ENCODE assay signal across 17 cellular contexts in genomic region chr15:41950505-41950904, GRCh38. TPM values are rescaled to one million over a fixed set of nuclear protein-coding genes. Genes with fewer than 3 reads are reported as not detected.
A peak's percentile ranks its signal among the peaks of the same experiment; 100 is the strongest.
DNase-seq lines count a peak whose midpoint lies in the region; ATAC-seq and TF ChIP-seq lines count a peak whose summit lies in the region.
"Had no signal": no experiment of that assay in that cellular context is flagged by ENCODE, and none has a peak within 500 bp of the region (broad histone marks: within the 10 kb centered on the region; RNA-seq: fewer than 3 reads in every experiment).

No MANE protein-coding gene starts in this region.

- TF ChIP-seq CTCF in cardiac muscle cell (IDR thresholded peaks at IDR 0.05; ENCODE audit: low read depth, low read length) (no peak), fibroblast of mammary gland (conservative IDR thresholded peaks at IDR 0.05; ENCODE audit: control insufficient read depth, insufficient read depth, low read depth, low read length) (no peak), osteoblast (IDR thresholded peaks at IDR 0.05; ENCODE audit: extremely low read depth, low read depth, low read length) (no peak), Peyer's patch (IDR thresholded peaks at IDR 0.05) (no peak)

- no peak overlapping the region for H3K4me2 ChIP-seq in osteoblast (ENCODE audit: insufficient read depth, low read length)

- no peak for DNase-seq in cardiac muscle cell (ENCODE audit: low read depth in 1 of 2, low spot score in 1 of 2)
- no peak for DNase-seq in Right ventricle myocardium inferior (ENCODE audit: missing footprints)
- DNase-seq in fibroblast of mammary gland (ENCODE audit: low read depth) = peak; percentile 67
- DNase-seq in osteoblast (ENCODE audit: insufficient read length, low spot score, missing footprints) = no peak
- DNase-seq in NK-92 (lab: John Stamatoyannopoulos, UW; ENCODE audit: unreplicated experiment) = no peak
- DNase-seq in Peyer's patch = no peak
- no peak for DNase-seq in activated CD4-positive, alpha-beta T cell treated with anti-CD3 and anti-CD28 coated beads, Interleukin-2, amount 50 U/mL, for 48 hours
- DNase-seq: activated CD4-positive, alpha-beta T cell treated with anti-CD3 and anti-CD28 coated beads for 36 hours; activated T-cell treated with anti-CD3 and anti-CD28 coated beads, Interleukin-2, amount 50 U/mL, for 4 hours; amniotic stem cell; MV-4-11; NCI-H226; nephron progenitor cell; substantia nigra; T-helper 2 cell had no signal

- H3K27ac ChIP-seq in cardiac muscle cell (peak overlapping the region; percentile 86), osteoblast (ENCODE audit: low read depth, low read length) (peak overlapping the region; percentile 48), Peyer's patch (peak overlapping the region in 1 of 4 donors; percentile 10)

- no peak for TF ChIP-seq POLR2A in Peyer's patch (IDR thresholded peaks at IDR 0.05)

- H3K36me3 ChIP-seq in cardiac muscle cell (peaks cover 13% of the 10 kb centered on the region), osteoblast (ENCODE audit: insufficient read depth, low read length) (peaks cover 24% of the 10 kb centered on the region), Peyer's patch (peaks cover 0 to 24% (median 0%) of the 10 kb centered on the region in 3 donors)

- H3K27me3 ChIP-seq in cardiac muscle cell = no peaks in the 10 kb centered on the region
- H3K27me3 ChIP-seq in osteoblast (ENCODE audit: insufficient read depth, low read length) = no peaks in the 10 kb centered on the region
- no peaks in the 10 kb centered on the region for H3K27me3 ChIP-seq in Peyer's patch

- intact Hi-C loops in Right ventricle myocardium inferior (cut with DNase I) = no loop called here

- H3K4me1 ChIP-seq in cardiac muscle cell (ENCODE audit: low read depth) = peaks cover 27% of the 10 kb centered on the region
- H3K4me1 ChIP-seq in osteoblast (ENCODE audit: insufficient read depth, low read length) = peaks cover 11% of the 10 kb centered on the region
- H3K4me1 ChIP-seq in Peyer's patch = peaks cover 0 to 18% (median 0%) of the 10 kb centered on the region in 4 donors

- no peaks in the 10 kb centered on the region for H3K9me3 ChIP-seq in cardiac muscle cell (ENCODE audit: low read depth)
- H3K9me3 ChIP-seq in osteoblast (ENCODE audit: low read depth, low read length) = no peaks in the 10 kb centered on the region
- no peaks in the 10 kb centered on the region for H3K9me3 ChIP-seq in Peyer's patch

- H3K4me3 ChIP-seq in cardiac muscle cell (no peak overlapping the region), fibroblast of mammary gland (ENCODE audit: control insufficient read depth, low read depth, low read length) (no peak overlapping the region), osteoblast (ENCODE audit: insufficient read depth, low read length) (no peak overlapping the region), Peyer's patch (no peak overlapping the region)
- H3K4me3 ChIP-seq: skin epidermis had no signal

- no peak overlapping the region for H2AFZ ChIP-seq in osteoblast (ENCODE audit: low read length)

- no peaks in the 10 kb centered on the region for H4K20me1 ChIP-seq in osteoblast (ENCODE audit: insufficient read depth, low read length)

- peaks cover 30% of the 10 kb centered on the region for H3K79me2 ChIP-seq in osteoblast (ENCODE audit: insufficient read depth, low read length)

- ATAC-seq in Right ventricle myocardium inferior = no peak
- ATAC-seq in SK-N-SH treated with all-trans-retinoic acid at 6 μM for 48 hours = no peak
- ATAC-seq: activated CD4-positive, alpha-beta T cell treated with anti-CD3 and anti-CD28 coated beads for 36 hours; activated T-cell treated with anti-CD3 and anti-CD28 coated beads, Interleukin-2, amount 50 U/mL, for 4 hours had no signal

TF ChIP-seq in SK-N-SH treated with all-trans-retinoic acid at 6 μM for 48 hours, 23 proteins besides CTCF, POLR2A, EP300 and RAD21:
- TF ChIP-seq GLIS3 (CRISPR knock-in tag; IDR thresholded peaks at IDR 0.05) (no peak), ZC3H10 (CRISPR knock-in tag; IDR thresholded peaks at IDR 0.05) (no peak), PPARA (CRISPR knock-in tag; IDR thresholded peaks at IDR 0.05; ENCODE audit: borderline replicate concordance) (no peak), ZFP3 (CRISPR knock-in tag; IDR thresholded peaks at IDR 0.05) (no peak), ZFP30 (CRISPR knock-in tag; IDR thresholded peaks at IDR 0.05) (no peak), ARNTL (CRISPR knock-in tag; IDR thresholded peaks at IDR 0.05; ENCODE audit: borderline replicate concordance, low read depth) (no peak), ESRRG (CRISPR knock-in tag; IDR thresholded peaks at IDR 0.05) (no peak), ZNF8 (CRISPR knock-in tag; IDR thresholded peaks at IDR 0.05) (no peak), TOX (CRISPR knock-in tag; IDR thresholded peaks at IDR 0.05; ENCODE audit: borderline replicate concordance) (no peak), RARB (CRISPR knock-in tag; IDR thresholded peaks at IDR 0.05) (no peak), CSDC2 (CRISPR knock-in tag; IDR thresholded peaks at IDR 0.05) (no peak), SNAI2 (CRISPR knock-in tag; IDR thresholded peaks at IDR 0.05) (no peak), ZNF565 (CRISPR knock-in tag; conservative IDR thresholded peaks at IDR 0.05; ENCODE audit: low read depth) (no peak), ISL1 (CRISPR knock-in tag; IDR thresholded peaks at IDR 0.05) (no peak), ZNF70 (CRISPR knock-in tag; IDR thresholded peaks at IDR 0.05) (no peak)
- TF ChIP-seq, protein P1, sequence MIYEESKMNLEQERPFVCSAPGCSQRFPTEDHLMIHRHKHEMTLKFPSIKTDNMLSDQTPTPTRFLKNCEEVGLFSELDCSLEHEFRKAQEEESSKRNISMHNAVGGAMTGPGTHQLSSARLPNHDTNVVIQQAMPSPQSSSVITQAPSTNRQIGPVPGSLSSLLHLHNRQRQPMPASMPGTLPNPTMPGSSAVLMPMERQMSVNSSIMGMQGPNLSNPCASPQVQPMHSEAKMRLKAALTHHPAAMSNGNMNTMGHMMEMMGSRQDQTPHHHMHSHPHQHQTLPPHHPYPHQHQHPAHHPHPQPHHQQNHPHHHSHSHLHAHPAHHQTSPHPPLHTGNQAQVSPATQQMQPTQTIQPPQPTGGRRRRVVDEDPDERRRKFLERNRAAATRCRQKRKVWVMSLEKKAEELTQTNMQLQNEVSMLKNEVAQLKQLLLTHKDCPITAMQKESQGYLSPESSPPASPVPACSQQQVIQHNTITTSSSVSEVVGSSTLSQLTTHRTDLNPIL (CRISPR knock-in tag; IDR thresholded peaks at IDR 0.05; ENCODE audit: low read depth) = no peak
- TF ChIP-seq, protein P2, sequence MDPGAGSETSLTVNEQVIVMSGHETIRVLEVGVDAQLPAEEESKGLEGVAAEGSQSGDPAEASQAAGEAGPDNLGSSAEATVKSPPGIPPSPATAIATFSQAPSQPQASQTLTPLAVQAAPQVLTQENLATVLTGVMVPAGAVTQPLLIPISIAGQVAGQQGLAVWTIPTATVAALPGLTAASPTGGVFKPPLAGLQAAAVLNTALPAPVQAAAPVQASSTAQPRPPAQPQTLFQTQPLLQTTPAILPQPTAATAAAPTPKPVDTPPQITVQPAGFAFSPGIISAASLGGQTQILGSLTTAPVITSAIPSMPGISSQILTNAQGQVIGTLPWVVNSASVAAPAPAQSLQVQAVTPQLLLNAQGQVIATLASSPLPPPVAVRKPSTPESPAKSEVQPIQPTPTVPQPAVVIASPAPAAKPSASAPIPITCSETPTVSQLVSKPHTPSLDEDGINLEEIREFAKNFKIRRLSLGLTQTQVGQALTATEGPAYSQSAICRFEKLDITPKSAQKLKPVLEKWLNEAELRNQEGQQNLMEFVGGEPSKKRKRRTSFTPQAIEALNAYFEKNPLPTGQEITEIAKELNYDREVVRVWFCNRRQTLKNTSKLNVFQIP (CRISPR knock-in tag; IDR thresholded peaks at IDR 0.05; ENCODE audit: borderline replicate concordance, low read depth) = no peak
- TF ChIP-seq, protein P3, sequence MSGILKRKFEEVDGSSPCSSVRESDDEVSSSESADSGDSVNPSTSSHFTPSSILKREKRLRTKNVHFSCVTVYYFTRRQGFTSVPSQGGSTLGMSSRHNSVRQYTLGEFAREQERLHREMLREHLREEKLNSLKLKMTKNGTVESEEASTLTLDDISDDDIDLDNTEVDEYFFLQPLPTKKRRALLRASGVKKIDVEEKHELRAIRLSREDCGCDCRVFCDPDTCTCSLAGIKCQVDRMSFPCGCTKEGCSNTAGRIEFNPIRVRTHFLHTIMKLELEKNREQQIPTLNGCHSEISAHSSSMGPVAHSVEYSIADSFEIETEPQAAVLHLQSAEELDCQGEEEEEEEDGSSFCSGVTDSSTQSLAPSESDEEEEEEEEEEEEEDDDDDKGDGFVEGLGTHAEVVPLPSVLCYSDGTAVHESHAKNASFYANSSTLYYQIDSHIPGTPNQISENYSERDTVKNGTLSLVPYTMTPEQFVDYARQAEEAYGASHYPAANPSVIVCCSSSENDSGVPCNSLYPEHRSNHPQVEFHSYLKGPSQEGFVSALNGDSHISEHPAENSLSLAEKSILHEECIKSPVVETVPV (CRISPR knock-in tag; IDR thresholded peaks at IDR 0.05) = no peak
- TF ChIP-seq, protein P4, sequence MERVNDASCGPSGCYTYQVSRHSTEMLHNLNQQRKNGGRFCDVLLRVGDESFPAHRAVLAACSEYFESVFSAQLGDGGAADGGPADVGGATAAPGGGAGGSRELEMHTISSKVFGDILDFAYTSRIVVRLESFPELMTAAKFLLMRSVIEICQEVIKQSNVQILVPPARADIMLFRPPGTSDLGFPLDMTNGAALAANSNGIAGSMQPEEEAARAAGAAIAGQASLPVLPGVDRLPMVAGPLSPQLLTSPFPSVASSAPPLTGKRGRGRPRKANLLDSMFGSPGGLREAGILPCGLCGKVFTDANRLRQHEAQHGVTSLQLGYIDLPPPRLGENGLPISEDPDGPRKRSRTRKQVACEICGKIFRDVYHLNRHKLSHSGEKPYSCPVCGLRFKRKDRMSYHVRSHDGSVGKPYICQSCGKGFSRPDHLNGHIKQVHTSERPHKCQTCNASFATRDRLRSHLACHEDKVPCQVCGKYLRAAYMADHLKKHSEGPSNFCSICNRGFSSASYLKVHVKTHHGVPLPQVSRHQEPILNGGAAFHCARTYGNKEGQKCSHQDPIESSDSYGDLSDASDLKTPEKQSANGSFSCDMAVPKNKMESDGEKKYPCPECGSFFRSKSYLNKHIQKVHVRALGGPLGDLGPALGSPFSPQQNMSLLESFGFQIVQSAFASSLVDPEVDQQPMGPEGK (CRISPR knock-in tag; IDR thresholded peaks at IDR 0.05; ENCODE audit: borderline replicate concordance) = no peak

RNA-seq across cellular contexts. Expression of gene EHD4, which starts 21.9 kb away (rescaled TPM):
- 42.8 and 56.4 TPM in 2 replicates for total RNA-seq in cardiac muscle cell
- 47.4 and 70.5 TPM in 2 replicates for polyA plus RNA-seq in cardiac muscle cell
- 55.5 TPM for total RNA-seq in Right ventricle myocardium inferior
- 15.9 and 18.0 TPM in 2 replicates for total RNA-seq in osteoblast
- 10 to 100 TPM; 23.1 to 53.9 (median 34.9) TPM for total RNA-seq in Peyer's patch

RNA-seq across cellular contexts. Expression of gene SPTBN5, which starts 56.7 kb away (rescaled TPM):
- total RNA-seq in cardiac muscle cell (2.1 and 3.0 TPM in 2 replicates), Right ventricle myocardium inferior (3.5 TPM), osteoblast (under 0.01 and 0.36 TPM in 2 replicates), Peyer's patch (1 to 10 TPM in 2 of 4 donors, under 1 TPM in 1, not detected in 1; 0.27 to 4.1 (median 1.8) TPM)
- polyA plus RNA-seq in cardiac muscle cell = 0.62 and 0.70 TPM in 2 replicates
